Comparison of ENCODE assay signal across 13 cellular contexts in the genomic region with DNA sequence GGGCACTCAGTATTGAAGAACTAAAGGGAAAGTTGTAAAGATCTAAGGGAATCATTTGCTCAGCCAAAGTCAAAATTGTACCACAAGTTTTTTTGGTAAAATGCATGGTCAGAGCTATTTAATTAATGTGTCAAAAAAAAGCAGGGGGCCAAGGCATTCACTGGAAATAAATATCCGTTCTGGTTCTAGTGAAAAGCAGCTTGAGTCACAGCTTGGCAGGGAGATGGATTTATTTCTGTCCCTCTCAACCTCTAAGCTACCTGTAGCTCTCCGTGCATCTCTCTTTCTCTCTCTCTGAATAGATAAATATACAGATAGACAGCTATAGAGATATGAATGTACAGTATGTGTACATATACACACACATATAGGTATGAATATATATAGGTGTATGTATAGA.
DNase-seq lines count a peak whose midpoint lies in the region.
"Had no signal": no experiment of that assay in that cellular context is flagged by ENCODE, and none has a peak within 500 bp of the region (broad histone marks: within the 10 kb centered on the region; RNA-seq: fewer than 3 reads in every experiment).

No MANE protein-coding gene starts in this region.

- peak overlapping the region; percentile 52 for H3K27ac Mint-ChIP-seq in activated naive CD4-positive, alpha-beta T cell treated with anti-CD3 and anti-CD28 coated beads, Interleukin-2, amount 10 ng/mL, durations not matched to agents 7 days and 5 days
- H3K27ac Mint-ChIP-seq: B cell; CD4-positive, alpha-beta T cell; CD8-positive, alpha-beta T cell had no signal

- H3K4me1 Mint-ChIP-seq in activated naive CD4-positive, alpha-beta T cell treated with anti-CD3 and anti-CD28 coated beads, Interleukin-2, amount 10 ng/mL, durations not matched to agents 7 days and 5 days, result no peaks in the 10 kb centered on the region
- H3K4me1 Mint-ChIP-seq: B cell had no signal

- H3K9me3 Mint-ChIP-seq in activated naive CD4-positive, alpha-beta T cell treated with anti-CD3 and anti-CD28 coated beads, Interleukin-2, amount 10 ng/mL, durations not matched to agents 7 days and 5 days, result peaks cover 16% of the 10 kb centered on the region
- H3K9me3 Mint-ChIP-seq: CD8-positive, alpha-beta T cell had no signal

- CTCF ChIA-PET in activated naive CD4-positive, alpha-beta T cell treated with anti-CD3 and anti-CD28 coated beads, Interleukin-2, amount 10 ng/mL, durations not matched to agents 7 days and 5 days (lab: Charles Lee), result no interaction called here

- no peak for DNase-seq in activated naive CD4-positive, alpha-beta T cell treated with anti-CD3 and anti-CD28 coated beads, Interleukin-2, amount 10 ng/mL, durations not matched to agents 7 days and 5 days
- DNase-seq in activated naive CD4-positive, alpha-beta T cell (lab: John Stamatoyannopoulos, UW), result no peak
- DNase-seq in cerebellar nuclear complex (lab: John Stamatoyannopoulos, UW) (peak; percentile 33 to 75), NCI-H187 (lab: John Stamatoyannopoulos, UW) (no peak), foreskin melanocyte (no peak)
- DNase-seq: AML-193; Caco-2; Calu3; CD4-positive, alpha-beta T cell; CD8-positive, alpha-beta T cell; DMS79 treated with DMSO at 0.1 percent for 48 hours; GDM1 had no signal

- no peaks in the 10 kb centered on the region for H3K36me3 Mint-ChIP-seq in activated naive CD4-positive, alpha-beta T cell treated with anti-CD3 and anti-CD28 coated beads, Interleukin-2, amount 10 ng/mL, durations not matched to agents 7 days and 5 days
- H3K36me3 Mint-ChIP-seq: CD8-positive, alpha-beta T cell had no signal

- no peak overlapping the region for H3K4me3 Mint-ChIP-seq in activated naive CD4-positive, alpha-beta T cell treated with anti-CD3 and anti-CD28 coated beads, Interleukin-2, amount 10 ng/mL, durations not matched to agents 7 days and 5 days
- H3K4me3 Mint-ChIP-seq: B cell; CD4-positive, alpha-beta T cell; CD8-positive, alpha-beta T cell had no signal

- no peaks in the 10 kb centered on the region for H3K27me3 Mint-ChIP-seq in activated naive CD4-positive, alpha-beta T cell treated with anti-CD3 and anti-CD28 coated beads, Interleukin-2, amount 10 ng/mL, durations not matched to agents 7 days and 5 days
- H3K27me3 Mint-ChIP-seq: B cell; CD4-positive, alpha-beta T cell had no signal

Comparison
In these comparisons a context has a peak if more than half of its experiments do, and no peak if none do; other contexts are left out.
1. DNase-seq: peak in cerebellar nuclear complex (2 of 2); none in activated naive CD4-positive, alpha-beta T cell treated with anti-CD3 and anti-CD28 coated beads, Interleukin-2, amount 10 ng/mL, durations not matched to agents 7 days and 5 days (single experiment), activated naive CD4-positive, alpha-beta T cell (0 of 4), NCI-H187 (0 of 2) and foreskin melanocyte (single experiment).